ENCODE assay signal across 13 cellular contexts in genomic region chr6:45328523-45328922, GRCh38. TPM values are rescaled to one million over a fixed set of nuclear protein-coding genes. Genes with fewer than 3 reads are reported as not detected.
DNase-seq lines count a peak whose midpoint lies in the region; ATAC-seq and TF ChIP-seq lines count a peak whose summit lies in the region.
"Had no signal": no experiment of that assay in that cellular context is flagged by ENCODE, and none has a peak within 500 bp of the region (broad histone marks: within the 10 kb centered on the region; RNA-seq: fewer than 3 reads in every experiment).

No MANE protein-coding gene starts in this region.

- H3K27me3 Mint-ChIP-seq in activated T-cell treated with anti-CD3 and anti-CD28 coated beads, Interleukin-2, amount 50 U/mL, for 72 hours (ENCODE audit: low read depth) = no peaks in the 10 kb centered on the region

- H3F3A ChIP-seq in SK-N-SH (replicated peaks; ENCODE audit: insufficient read depth) = peaks cover 8% of the 10 kb centered on the region

- H3K36me3 ChIP-seq in SK-N-SH (replicated peaks in 1 of 2; ENCODE audit: control insufficient read depth in 1 of 2, insufficient read depth in 2 of 2, low read length in 1 of 2) (peaks cover 0 to 2% of the 10 kb centered on the region in 2 experiments), skeletal muscle satellite cell (ENCODE audit: insufficient read depth, low read length) (no peaks in the 10 kb centered on the region)

- H2AFZ ChIP-seq in SK-N-SH (ENCODE audit: low read depth) = peak overlapping the region; percentile 62

- no peak for TF ChIP-seq CTCF in SK-N-SH (IDR thresholded peaks at IDR 0.05)
- TF ChIP-seq CTCF in fibroblast of mammary gland (conservative IDR thresholded peaks at IDR 0.05; ENCODE audit: control insufficient read depth, insufficient read depth, low read depth, low read length) = no peak
- TF ChIP-seq CTCF in GM13977 (IDR thresholded peaks at IDR 0.05; ENCODE audit: extremely low read depth, insufficient read depth, missing control alignments) = no peak

- CTCF ChIA-PET in SK-N-SH (lab: Yijun Ruan, JAX) = interaction anchor here (0.8 kb wide), 1 partner anchor 17 kb away, joined by 3 read pairs; no protein-coding TSS in a partner anchor

- H3K4me2 ChIP-seq in SK-N-SH = peak overlapping the region; percentile 58; the same call in 1 of the 2 replicates
- peak overlapping the region; percentile 14 for H3K4me2 ChIP-seq in skeletal muscle satellite cell (ENCODE audit: low read length)

- H3K4me1 ChIP-seq in SK-N-SH (ENCODE audit: control insufficient read depth in 1 of 2, insufficient read depth in 2 of 2, low read depth in 1 of 2, low read length in 1 of 2) = peaks cover 0 to 12% of the 10 kb centered on the region in 2 experiments; a peak in 2 of 4 replicates
- H3K4me1 ChIP-seq in skeletal muscle satellite cell (ENCODE audit: control insufficient read depth, insufficient read depth, low read length) = peaks cover 15% of the 10 kb centered on the region

- no peak for TF ChIP-seq EP300 in SK-N-SH (IDR thresholded peaks at IDR 0.05; ENCODE audit: borderline replicate concordance in 1 of 2, low read depth in 1 of 2, low read length in 1 of 2)

- H3K27me3 ChIP-seq in SK-N-SH (ENCODE audit: insufficient read depth) = no peaks in the 10 kb centered on the region
- no peaks in the 10 kb centered on the region for H3K27me3 ChIP-seq in skeletal muscle satellite cell (ENCODE audit: control insufficient read depth, insufficient read depth, low read length)

- no peaks in the 10 kb centered on the region for H4K20me1 ChIP-seq in SK-N-SH (ENCODE audit: insufficient read depth)

- no peak overlapping the region for H3K9ac ChIP-seq in SK-N-SH
- no peak overlapping the region for H3K9ac ChIP-seq in skeletal muscle satellite cell (ENCODE audit: low read depth, low read length)

- no peaks in the 10 kb centered on the region for H3K79me2 ChIP-seq in SK-N-SH (ENCODE audit: insufficient read depth)

- no peak for TF ChIP-seq RAD21 in SK-N-SH (IDR thresholded peaks at IDR 0.05; ENCODE audit: low read length)

- peak overlapping the region; percentile 89 for H3K27ac Mint-ChIP-seq in activated T-cell treated with anti-CD3 and anti-CD28 coated beads, Interleukin-2, amount 50 U/mL, for 72 hours

- POLR2A ChIA-PET in SK-N-SH (lab: Yijun Ruan, JAX) = no interaction called here

- no peak for ATAC-seq in activated T-cell treated with anti-CD3 and anti-CD28 coated beads, Interleukin-2, amount 50 U/mL, for 72 hours (replicated peaks in 1 of 2)
- no peak for ATAC-seq in GM18502 (IDR thresholded peaks at IDR 0.05; ENCODE audit: poor library complexity, unreplicated experiment)

- peak overlapping the region; percentile 18 to 30; a peak in 2 of 4 replicates for H3K4me3 ChIP-seq in SK-N-SH (ENCODE audit: low read depth in 2 of 2, low read length in 1 of 2)
- peak overlapping the region; percentile 46 for H3K4me3 ChIP-seq in fibroblast of mammary gland (ENCODE audit: control insufficient read depth, low read depth, low read length)
- no peak overlapping the region for H3K4me3 ChIP-seq in skeletal muscle satellite cell (ENCODE audit: low read length)

- in situ Hi-C loops in GM13977 (cut with MboI; ENCODE audit: low pct_unique_long_range_greater_than_20kb, low sequenced_read_pairs, unreplicated experiment) = no loop called here

- no peak for DNase-seq in activated T-cell treated with anti-CD3 and anti-CD28 coated beads, Interleukin-2, amount 50 U/mL, for 72 hours
- DNase-seq in activated T-cell treated with anti-CD3 and anti-CD28 coated beads, Interleukin-2, amount 50 U/mL, for 48 hours = no peak
- DNase-seq in SK-N-SH (no peak), fibroblast of mammary gland (ENCODE audit: low read depth) (no peak), GM13977 (ENCODE audit: low spot score) (no peak), NCI-H2171 (lab: John Stamatoyannopoulos, UW) (no peak)
- DNase-seq: activated CD4-positive, alpha-beta T cell treated with anti-CD3 and anti-CD28 coated beads, Interleukin-2, amount 50 U/mL, for 4 hours; NCI-H1092; stimulated activated CD4-positive, alpha-beta T cell treated with anti-CD3 and anti-CD28 coated beads, Interleukin-2, amount 100 ng/mL, for 48 hours had no signal

- H3K4me1 Mint-ChIP-seq in activated T-cell treated with anti-CD3 and anti-CD28 coated beads, Interleukin-2, amount 50 U/mL, for 72 hours (ENCODE audit: low read depth) = peaks cover 40% of the 10 kb centered on the region
- H3K4me1 Mint-ChIP-seq: neural crest cell had no signal

- no peaks in the 10 kb centered on the region for H3K9me3 Mint-ChIP-seq in activated T-cell treated with anti-CD3 and anti-CD28 coated beads, Interleukin-2, amount 50 U/mL, for 72 hours
- H3K9me3 Mint-ChIP-seq: neural crest cell had no signal

- H3K27ac ChIP-seq in SK-N-SH (ENCODE audit: low read depth in 2 of 2, low read length in 1 of 2) = peak overlapping the region; percentile 63 to 67; a peak in 3 of 4 replicates
- H3K27ac ChIP-seq: epithelial cell of prostate had no signal

- H3K9me3 ChIP-seq in SK-N-SH (no peaks in the 10 kb centered on the region), skeletal muscle satellite cell (replicated peaks; ENCODE audit: low read length) (no peaks in the 10 kb centered on the region)

- H3K4me3 Mint-ChIP-seq in activated T-cell treated with anti-CD3 and anti-CD28 coated beads, Interleukin-2, amount 50 U/mL, for 72 hours = peak overlapping the region; percentile 75 to 88
- H3K4me3 Mint-ChIP-seq: neural crest cell had no signal

- H3K36me3 Mint-ChIP-seq in activated T-cell treated with anti-CD3 and anti-CD28 coated beads, Interleukin-2, amount 50 U/mL, for 72 hours (ENCODE audit: insufficient read depth in 2 of 2) = no peaks in the 10 kb centered on the region

- no peaks in the 10 kb centered on the region for H3K9me2 ChIP-seq in SK-N-SH

TF ChIP-seq in SK-N-SH, 30 proteins besides CTCF, POLR2A, EP300 and RAD21:
- no peak for TF ChIP-seq CHD2 (IDR thresholded peaks at IDR 0.05; ENCODE audit: low read length, partially characterized antibody)
- no peak for TF ChIP-seq SIN3A (IDR thresholded peaks at IDR 0.05; ENCODE audit: borderline replicate concordance, low read depth, low read length)
- TF ChIP-seq GABPA (IDR thresholded peaks at IDR 0.05; ENCODE audit: low read depth) = no peak
- no peak for TF ChIP-seq SMC3 (IDR thresholded peaks at IDR 0.05; ENCODE audit: low read depth, low read length)
- TF ChIP-seq USF2 (IDR thresholded peaks at IDR 0.05; ENCODE audit: borderline replicate concordance, low read depth, low read length) = no peak
- TF ChIP-seq TCF12 (IDR thresholded peaks at IDR 0.05) = no peak
- no peak for TF ChIP-seq MEF2A (IDR thresholded peaks at IDR 0.05; ENCODE audit: borderline replicate concordance, low read depth)
- TF ChIP-seq IRF3 (IDR thresholded peaks at IDR 0.05; ENCODE audit: low read depth, low read length) = no peak
- no peak for TF ChIP-seq FOXJ3 (CRISPR knock-in tag; IDR thresholded peaks at IDR 0.05)
- no peak for TF ChIP-seq YY1 (IDR thresholded peaks at IDR 0.05; ENCODE audit: low read depth)
- TF ChIP-seq NRF1 (IDR thresholded peaks at IDR 0.05; ENCODE audit: low read depth, low read length) = no peak
TF ChIP-seq in SK-N-SH: peak in this region for 0.

RNA-seq across cellular contexts. Expression of gene RUNX2, which starts 0.4 kb away (rescaled TPM):
- total RNA-seq in activated T-cell treated with anti-CD3 and anti-CD28 coated beads, Interleukin-2, amount 50 U/mL, for 72 hours = 10 to 100 TPM; 39.3 to 61.1 TPM
- polyA plus RNA-seq in SK-N-SH (2012; rRNA removed) = 3.5 and 4.4 TPM in 2 replicates
- polyA plus RNA-seq in SK-N-SH (2012; cell fraction: cytosol; rRNA removed) = 4.3 and 4.5 TPM in 2 replicates
- polyA plus RNA-seq in SK-N-SH (2012; cell fraction: nucleus; rRNA removed) = 8.7 and 11.6 TPM in 2 replicates
- total RNA-seq in skeletal muscle satellite cell (2012; rRNA removed) = 2.0 and 2.3 TPM in 2 replicates

RNA-seq across cellular contexts. Expression of gene SUPT3H, which starts 49.2 kb away (rescaled TPM):
- total RNA-seq in activated T-cell treated with anti-CD3 and anti-CD28 coated beads, Interleukin-2, amount 50 U/mL, for 72 hours = 10 to 100 TPM; 18.5 to 19.4 TPM
- 10.9 and 16.6 TPM in 2 replicates for polyA plus RNA-seq in SK-N-SH (2012; rRNA removed)
- 10.2 and 11.3 TPM in 2 replicates for polyA plus RNA-seq in SK-N-SH (2012; cell fraction: cytosol; rRNA removed)
- polyA plus RNA-seq in SK-N-SH (2012; cell fraction: nucleus; rRNA removed) = 15.3 and 20.3 TPM in 2 replicates
- 8.6 and 11.1 TPM in 2 replicates for total RNA-seq in skeletal muscle satellite cell (2012; rRNA removed)
